Comparison of ENCODE assay signal across 15 cellular contexts in the genomic region with DNA sequence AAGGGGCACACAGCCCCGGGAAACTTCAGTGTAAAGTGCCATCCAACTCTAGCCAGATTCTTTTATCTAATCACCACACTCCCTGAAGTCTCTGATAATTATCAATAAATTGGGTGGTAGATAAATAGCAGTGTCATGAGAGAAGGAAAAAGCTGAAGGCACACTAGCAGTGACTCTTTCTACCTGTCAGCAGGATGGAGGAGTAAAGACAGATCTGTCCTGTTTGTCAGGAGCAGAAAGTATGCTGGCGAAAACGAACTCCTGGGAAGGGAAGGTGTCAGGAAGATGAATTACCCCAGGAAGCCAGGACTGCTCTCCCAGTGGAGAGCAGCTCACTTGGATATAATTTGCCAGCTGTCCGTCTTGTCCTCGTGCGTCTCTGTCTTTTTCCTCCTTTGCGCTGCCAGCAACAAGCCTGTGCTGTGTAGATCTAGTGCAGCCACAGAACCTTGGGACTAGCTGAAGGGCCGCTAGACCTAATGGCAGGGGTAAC.
"Had no signal": no experiment of that assay in that cellular context is flagged by ENCODE, and none has a peak within 500 bp of the region (broad histone marks: within the 10 kb centered on the region; RNA-seq: fewer than 3 reads in every experiment).

No MANE protein-coding gene starts in this region.

- H3K4me3 ChIP-seq: body of pancreas, colonic mucosa, sigmoid colon, spleen, upper lobe of left lung had no signal

- H3K27ac ChIP-seq: body of pancreas, colonic mucosa, sigmoid colon, spleen, upper lobe of left lung, VCaP had no signal

- ATAC-seq: activated CD8-positive, alpha-beta T cell treated with anti-CD3 and anti-CD28 coated beads for 36 hours; activated naive CD4-positive, alpha-beta T cell treated with anti-CD3 and anti-CD28 coated beads, Interleukin-2, amount 50 U/mL, for 72 hours; activated T-cell treated with anti-CD3 and anti-CD28 coated beads, Interleukin-2, amount 50 U/mL, for 4 hours; body of pancreas; natural killer cell treated with Interleukin-12 subunit alpha and Interleukin-12 subunit beta and Interleukin-15 and Interleukin-18, amount 100 ng/mL, for 72 hours; stimulated activated naive CD8-positive, alpha-beta T cell treated with anti-CD3 and anti-CD28 coated beads, Interleukin-15, amount 100 ng/mL, for 72 hours had no signal

- H3K4me1 ChIP-seq: body of pancreas, colonic mucosa, sigmoid colon, spleen, upper lobe of left lung had no signal

- H3K36me3 ChIP-seq: colonic mucosa, sigmoid colon, spleen, upper lobe of left lung had no signal

- H3K9me3 ChIP-seq: body of pancreas, colonic mucosa, sigmoid colon, spleen, upper lobe of left lung had no signal

- DNase-seq: activated CD4-positive, alpha-beta T cell treated with anti-CD3 and anti-CD28 coated beads for 48 hours; activated CD8-positive, alpha-beta T cell treated with anti-CD3 and anti-CD28 coated beads for 36 hours; activated effector memory CD4-positive, alpha-beta T cell treated with anti-CD3 and anti-CD28 coated beads, Interleukin-2, amount 50 U/mL, for 16 hours; activated T-cell treated with anti-CD3 and anti-CD28 coated beads, Interleukin-2, amount 50 U/mL, for 4 hours; amniotic stem cell; body of pancreas; central memory CD4-positive, alpha-beta T cell; colonic mucosa; sigmoid colon; spleen; stimulated activated naive CD8-positive, alpha-beta T cell treated with anti-CD3 and anti-CD28 coated beads, Interleukin-15, amount 100 ng/mL, for 72 hours; upper lobe of left lung had no signal

- H3K27me3 ChIP-seq: body of pancreas, colonic mucosa, sigmoid colon, spleen, upper lobe of left lung had no signal
